8 cellular contexts compared by ENCODE assay signal in the genomic region with DNA sequence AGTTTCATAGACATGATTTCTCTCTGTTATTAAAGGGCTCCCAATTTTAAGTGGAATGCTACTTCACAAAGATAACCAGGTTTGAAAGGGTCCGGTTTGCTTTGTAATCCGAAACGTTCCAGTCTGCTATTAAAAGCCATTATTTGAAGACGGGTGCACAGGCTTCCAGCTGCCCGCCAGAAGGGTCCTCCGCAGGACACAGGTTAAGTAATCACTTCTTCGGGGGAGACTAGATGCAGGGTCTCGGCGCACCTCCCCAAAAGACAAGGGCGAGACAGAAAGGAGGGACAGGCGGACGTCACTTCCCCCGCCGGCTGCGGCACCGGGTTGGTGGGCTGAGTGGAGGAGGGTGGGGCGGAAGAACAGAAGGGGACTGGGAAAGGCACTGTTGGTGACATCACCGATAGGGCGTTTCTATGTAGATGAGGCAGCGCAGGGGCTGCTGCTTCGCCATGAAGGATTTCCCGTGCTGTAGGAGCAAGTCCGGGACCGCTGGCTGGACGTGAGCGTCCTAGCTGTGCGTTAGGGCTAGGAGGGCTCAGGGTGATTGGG. TPM values are rescaled to one million over a fixed set of nuclear protein-coding genes. Genes with fewer than 3 reads are reported as not detected.
A peak's percentile ranks its signal among the peaks of the same experiment; 100 is the strongest.
DNase-seq lines count a peak whose midpoint lies in the region; ATAC-seq and TF ChIP-seq lines count a peak whose summit lies in the region.

No MANE protein-coding gene starts in this region.

- H3K27ac ChIP-seq in ovary, result peak overlapping the region; percentile 92 to 99
- peak overlapping the region; percentile 95 to 100 (median 99) for H3K27ac ChIP-seq in thyroid gland

- H3K9me3 Mint-ChIP-seq in activated naive CD8-positive, alpha-beta T cell treated with anti-CD3 and anti-CD28 coated beads for 36 hours, result peaks cover 2% of the 10 kb centered on the region

- H3K4me1 ChIP-seq in ovary (ENCODE audit: insufficient read depth) (no peaks in the 10 kb centered on the region), thyroid gland (peaks cover 3 to 13% of the 10 kb centered on the region in 2 donors)

- H3K36me3 ChIP-seq in ovary, result no peaks in the 10 kb centered on the region
- no peaks in the 10 kb centered on the region for H3K36me3 ChIP-seq in thyroid gland

- no peaks in the 10 kb centered on the region for H3K36me3 Mint-ChIP-seq in activated naive CD8-positive, alpha-beta T cell treated with anti-CD3 and anti-CD28 coated beads for 36 hours

- peak in 1 of 3 donors; percentile 7 for TF ChIP-seq CTCF in ovary (IDR thresholded peaks at IDR 0.05)
- no peak for TF ChIP-seq CTCF in thyroid gland (IDR thresholded peaks at IDR 0.05)

- peak; percentile 94 for TF ChIP-seq POLR2A in ovary (IDR thresholded peaks at IDR 0.05)
- TF ChIP-seq POLR2A in thyroid gland (IDR thresholded peaks at IDR 0.05), result peak; percentile 86 to 99

- H3K9me3 ChIP-seq in ovary (no peaks in the 10 kb centered on the region), thyroid gland (no peaks in the 10 kb centered on the region)

- 0 to 1% (median 0%) methylated on average over 27 of the region's 27 CpGs for WGBS in ovary, 3 donors
- 1 to 2% methylated on average over 27 of the region's 27 CpGs for WGBS in thyroid gland, 2 donors

- peak; percentile 58 for TF ChIP-seq EP300 in ovary (IDR thresholded peaks at IDR 0.05)

- H3K27me3 ChIP-seq in ovary (no peaks in the 10 kb centered on the region), thyroid gland (no peaks in the 10 kb centered on the region)

- H3K4me1 Mint-ChIP-seq in activated naive CD8-positive, alpha-beta T cell treated with anti-CD3 and anti-CD28 coated beads for 36 hours, result peaks cover 21% of the 10 kb centered on the region

- no peaks in the 10 kb centered on the region for H3K27me3 Mint-ChIP-seq in activated naive CD8-positive, alpha-beta T cell treated with anti-CD3 and anti-CD28 coated beads for 36 hours

- ATAC-seq in HG02588 (IDR thresholded peaks at IDR 0.05; ENCODE audit: unreplicated experiment) (peak; percentile 88), Right ventricle myocardium superior (ENCODE audit: poor library complexity) (peak; percentile 100)

- intact Hi-C loops in Right ventricle myocardium superior (cut with DNase I) (no loop called here), ovary (cut with DNase I) (no loop called here), thyroid gland (cut with DNase I) (no loop called here)

- H3K4me3 ChIP-seq in ovary (peak overlapping the region; percentile 55), thyroid gland (replicated peaks in 1 of 3) (peak overlapping the region; percentile 19 to 61 (median 40))

- H3K27ac Mint-ChIP-seq in activated naive CD8-positive, alpha-beta T cell treated with anti-CD3 and anti-CD28 coated beads for 36 hours, result no peak overlapping the region

- no peak overlapping the region for H3K4me3 Mint-ChIP-seq in activated naive CD8-positive, alpha-beta T cell treated with anti-CD3 and anti-CD28 coated beads for 36 hours

- peak; percentile 93 for DNase-seq in GM03348 (ENCODE audit: low spot score)
- peak; percentile 97 for DNase-seq in NCI-H1048 (lab: John Stamatoyannopoulos, UW)
- peak; percentile 95 for DNase-seq in SK-N-DZ (ENCODE audit: low spot score)
- peak; percentile 99 for DNase-seq in activated naive CD8-positive, alpha-beta T cell treated with anti-CD3 and anti-CD28 coated beads for 36 hours
- DNase-seq in Right ventricle myocardium superior, result peak; percentile 97
- DNase-seq in ovary, result peak; percentile 97 to 100 (median 99)
- DNase-seq in thyroid gland, result peak; percentile 100

RNA-seq across cellular contexts. Expression of gene RNU1-2, which starts 8.9 kb away (rescaled TPM):
- not detected in 2 replicates for polyA plus RNA-seq in SK-N-DZ (2014; cell fraction: cytosol; rRNA removed)
- polyA plus RNA-seq in SK-N-DZ (2014; cell fraction: nucleus; rRNA removed), result not detected in 2 replicates
- total RNA-seq in activated naive CD8-positive, alpha-beta T cell treated with anti-CD3 and anti-CD28 coated beads for 36 hours, result 100 to 1,000 TPM; 874 to 961 TPM
- total RNA-seq in Right ventricle myocardium superior, result 9,391 TPM
- 1,000 to 10,000 TPM in 5 of 7 donors, under 1 TPM in 2; under 0.01 to 7,521 (median 3,807) TPM for total RNA-seq in ovary
- not detected for polyA plus RNA-seq in ovary
- under 1 TPM; under 0.01 TPM for total RNA-seq in thyroid gland

RNA-seq across cellular contexts. Expression of gene CROCC, which starts 17.1 kb away (rescaled TPM):
- 10.2 and 14.2 TPM in 2 replicates for polyA plus RNA-seq in SK-N-DZ (2014; cell fraction: cytosol; rRNA removed)
- polyA plus RNA-seq in SK-N-DZ (2014; cell fraction: nucleus; rRNA removed), result 85.4 and 91.9 TPM in 2 replicates
- total RNA-seq in activated naive CD8-positive, alpha-beta T cell treated with anti-CD3 and anti-CD28 coated beads for 36 hours, result 10 to 100 TPM; 24.7 to 26.3 TPM
- total RNA-seq in Right ventricle myocardium superior (6.9 TPM), ovary (10 to 100 TPM; 24.4 to 49.1 (median 33.6) TPM), thyroid gland (10 to 100 TPM; 15.2 to 33.1 (median 22.1) TPM)
- polyA plus RNA-seq in ovary, result 10 to 100 TPM in 1 of 2 donors, 1 to 10 TPM in 1; 1.7 to 33.7 TPM

Comparison
In these comparisons a context has a peak if more than half of its experiments do, and no peak if none do; other contexts are left out.
1. Peak in every context shown above with its lines: DNase-seq, ATAC-seq, H3K4me3 ChIP-seq and H3K27ac ChIP-seq.